ENCODE assay signal across 16 cellular contexts in genomic region chr3:66353530-66353929, GRCh38.
DNase-seq lines count a peak whose midpoint lies in the region; ATAC-seq and TF ChIP-seq lines count a peak whose summit lies in the region.
"Had no signal": no experiment of that assay in that cellular context is flagged by ENCODE, and none has a peak within 500 bp of the region (broad histone marks: within the 10 kb centered on the region; RNA-seq: fewer than 3 reads in every experiment).

No MANE protein-coding gene starts in this region.

- H3K4me2 ChIP-seq in GM23338 = no peak overlapping the region
- H3K4me2 ChIP-seq: BLaER1 treated with 17β-estradiol and CSF1 and Interleukin-3, amounts not matched to agents 10 nM and 100 nM had no signal

- H4K20me1 ChIP-seq in GM23338 (replicated peaks; ENCODE audit: insufficient read depth) = no peaks in the 10 kb centered on the region
- H4K20me1 ChIP-seq: BLaER1 treated with 17β-estradiol and CSF1 and Interleukin-3, amounts not matched to agents 10 nM and 100 nM had no signal

- H3K27ac Mint-ChIP-seq in GM23338 = 0 out of 2 replicates have a peak overlapping the region, but pooled peaks have one; percentile 50
- H3K27ac Mint-ChIP-seq: activated CD4-positive, alpha-beta T cell treated with anti-CD3 and anti-CD28 coated beads, Interleukin-2, amount 10 ng/mL, durations not matched to agents 7 days and 5 days; activated naive CD4-positive, alpha-beta T cell treated with anti-CD3 and anti-CD28 coated beads, Interleukin-2, amount 50 U/mL, for 72 hours; stimulated activated naive B cell treated with anti-CD40 and anti-IgM and Interleukin-4, amounts not matched to agents 10 μg/mL and 1 μg/mL and 100 μg/mL, for 72 hours had no signal

- no peak for TF ChIP-seq POLR2A in stomach (IDR thresholded peaks at IDR 0.05)

- no peak for DNase-seq in GM23338 (ENCODE audit: low spot score)
- DNase-seq in astrocyte of the spinal cord (ENCODE audit: low read depth, low spot score) = peak; percentile 77
- DNase-seq in left ventricle myocardium inferior = no peak
- DNase-seq in sciatic nerve (ENCODE audit: low spot score) = no peak
- no peak for DNase-seq in COLO829 (ENCODE audit: low spot score)
- DNase-seq in stomach = no peak
- no peak for DNase-seq in NCI-H82 treated with DMSO at 0.1 percent for 48 hours (lab: John Stamatoyannopoulos, UW; ENCODE audit: unreplicated experiment)
- DNase-seq: activated CD4-positive, alpha-beta T cell treated with anti-CD3 and anti-CD28 coated beads, Interleukin-2, amount 10 ng/mL, durations not matched to agents 7 days and 5 days; activated T-cell treated with anti-CD3 and anti-CD28 coated beads, Interleukin-2, amount 50 U/mL, for 1 hour; lower lobe of right lung; NCI-H1105; SHP77 treated with DMSO at 0.1 percent for 48 hours; stimulated activated naive B cell treated with anti-CD40 and anti-IgM and Interleukin-4, amounts not matched to agents 10 μg/mL and 1 μg/mL and 100 μg/mL, for 72 hours had no signal

- no peak overlapping the region for H3K4me3 Mint-ChIP-seq in GM23338
- H3K4me3 Mint-ChIP-seq: activated CD4-positive, alpha-beta T cell treated with anti-CD3 and anti-CD28 coated beads, Interleukin-2, amount 10 ng/mL, durations not matched to agents 7 days and 5 days; neural crest cell; stimulated activated naive B cell treated with anti-CD40 and anti-IgM and Interleukin-4, amounts not matched to agents 10 μg/mL and 1 μg/mL and 100 μg/mL, for 72 hours had no signal

- H3K79me2 ChIP-seq in GM23338 (replicated peaks; ENCODE audit: insufficient read depth) = no peaks in the 10 kb centered on the region

- H3K27ac ChIP-seq in GM23338 (ENCODE audit: low read depth) (no peak overlapping the region), left ventricle myocardium inferior (replicated peaks) (peak overlapping the region; percentile 21), stomach (no peak overlapping the region)
- H3K27ac ChIP-seq: BLaER1 treated with 17β-estradiol and CSF1 and Interleukin-3, amounts not matched to agents 10 nM and 100 nM; lower lobe of right lung had no signal

- peaks cover 15% of the 10 kb centered on the region for H3K4me1 ChIP-seq in GM23338 (ENCODE audit: insufficient read depth)
- H3K4me1 ChIP-seq in left ventricle myocardium inferior = peaks cover 46% of the 10 kb centered on the region
- H3K4me1 ChIP-seq in stomach = peaks cover 0 to 4% (median 0%) of the 10 kb centered on the region in 4 donors
- H3K4me1 ChIP-seq: BLaER1 treated with 17β-estradiol and CSF1 and Interleukin-3, amounts not matched to agents 10 nM and 100 nM; lower lobe of right lung had no signal

- no peaks in the 10 kb centered on the region for H3K9me3 Mint-ChIP-seq in GM23338
- H3K9me3 Mint-ChIP-seq: activated CD4-positive, alpha-beta T cell treated with anti-CD3 and anti-CD28 coated beads, Interleukin-2, amount 10 ng/mL, durations not matched to agents 7 days and 5 days; activated naive CD4-positive, alpha-beta T cell treated with anti-CD3 and anti-CD28 coated beads, Interleukin-2, amount 50 U/mL, for 72 hours; neural crest cell; stimulated activated naive B cell treated with anti-CD40 and anti-IgM and Interleukin-4, amounts not matched to agents 10 μg/mL and 1 μg/mL and 100 μg/mL, for 72 hours had no signal

- in situ Hi-C loops in astrocyte of the spinal cord (cut with HindIII; ENCODE audit: low sequenced_read_pairs) = no loop called here

- no peak overlapping the region for H2AFZ ChIP-seq in GM23338

- H3K9me3 ChIP-seq in left ventricle myocardium inferior (replicated peaks) (no peaks in the 10 kb centered on the region), stomach (no peaks in the 10 kb centered on the region)
- H3K9me3 ChIP-seq: BLaER1 treated with 17β-estradiol and CSF1 and Interleukin-3, amounts not matched to agents 10 nM and 100 nM; lower lobe of right lung had no signal

- WGBS in stomach, 5 donors = 28 to 55% (median 39%) methylated on average over 6 of the region's 6 CpGs

- H3K36me3 ChIP-seq in GM23338 (ENCODE audit: insufficient read depth) (no peaks in the 10 kb centered on the region), left ventricle myocardium inferior (no peaks in the 10 kb centered on the region), stomach (no peaks in the 10 kb centered on the region)
- H3K36me3 ChIP-seq: BLaER1 treated with 17β-estradiol and CSF1 and Interleukin-3, amounts not matched to agents 10 nM and 100 nM; lower lobe of right lung had no signal

- no peak for TF ChIP-seq EP300 in stomach (IDR thresholded peaks at IDR 0.05)

- intact Hi-C loops in left ventricle myocardium inferior (cut with micrococcal nuclease) (no loop called here), sciatic nerve (cut with DNase I) (no loop called here), stomach (cut with DNase I; ENCODE audit: low total_unique reads) (no loop called here)

- peaks cover 10% of the 10 kb centered on the region for H3K4me1 Mint-ChIP-seq in GM23338
- H3K4me1 Mint-ChIP-seq: stimulated activated naive B cell treated with anti-CD40 and anti-IgM and Interleukin-4, amounts not matched to agents 10 μg/mL and 1 μg/mL and 100 μg/mL, for 72 hours had no signal

- no peaks in the 10 kb centered on the region for H3K9me2 ChIP-seq in GM23338 (ENCODE audit: insufficient read depth)

- TF ChIP-seq CTCF in GM23338 (conservative IDR thresholded peaks at IDR 0.05; ENCODE audit: low read depth in 2 of 2) (no peak), astrocyte of the spinal cord (IDR thresholded peaks at IDR 0.05; ENCODE audit: low read depth, low read length) (no peak), left ventricle myocardium inferior (IDR thresholded peaks at IDR 0.05; ENCODE audit: borderline replicate concordance) (no peak), stomach (IDR thresholded peaks at IDR 0.05) (no peak)

- H3K27me3 Mint-ChIP-seq in GM23338 (ENCODE audit: insufficient read depth, low read depth, poor library complexity) = no peaks in the 10 kb centered on the region
- H3K27me3 Mint-ChIP-seq: activated CD4-positive, alpha-beta T cell treated with anti-CD3 and anti-CD28 coated beads, Interleukin-2, amount 10 ng/mL, durations not matched to agents 7 days and 5 days; stimulated activated naive B cell treated with anti-CD40 and anti-IgM and Interleukin-4, amounts not matched to agents 10 μg/mL and 1 μg/mL and 100 μg/mL, for 72 hours had no signal

- ATAC-seq in GM23338 = no peak
- ATAC-seq in sciatic nerve = peak; percentile 53
- ATAC-seq: activated naive CD4-positive, alpha-beta T cell treated with anti-CD3 and anti-CD28 coated beads, Interleukin-2, amount 50 U/mL, for 72 hours; lower lobe of right lung; stimulated activated naive B cell treated with anti-CD40 and anti-IgM and Interleukin-4, amounts not matched to agents 10 μg/mL and 1 μg/mL and 100 μg/mL, for 72 hours had no signal

- H3K4me3 ChIP-seq in GM23338 (no peak overlapping the region), astrocyte of the spinal cord (ENCODE audit: low read depth, low read length) (no peak overlapping the region), left ventricle myocardium inferior (no peak overlapping the region), stomach (no peak overlapping the region)
- H3K4me3 ChIP-seq: BLaER1 treated with 17β-estradiol and CSF1 and Interleukin-3, amounts not matched to agents 10 nM and 100 nM; lower lobe of right lung had no signal

- H3K27me3 ChIP-seq in GM23338 (ENCODE audit: insufficient read depth) (no peaks in the 10 kb centered on the region), left ventricle myocardium inferior (ENCODE audit: low read depth) (no peaks in the 10 kb centered on the region), stomach (no peaks in the 10 kb centered on the region)
- H3K27me3 ChIP-seq: BLaER1 treated with 17β-estradiol and CSF1 and Interleukin-3, amounts not matched to agents 10 nM and 100 nM had no signal

- H3K36me3 Mint-ChIP-seq in GM23338 (ENCODE audit: low read depth) = no peaks in the 10 kb centered on the region

- no peaks in the 10 kb centered on the region for H3F3A ChIP-seq in GM23338 (replicated peaks; ENCODE audit: low read depth)

TF ChIP-seq in GM23338, 12 proteins besides CTCF, POLR2A, EP300 and RAD21 (continues in another document):
- TF ChIP-seq ZNF331 (CRISPR knock-in tag; IDR thresholded peaks at IDR 0.05; ENCODE audit: low read depth) = no peak
- TF ChIP-seq ETS1 (IDR thresholded peaks at IDR 0.05) = no peak
- TF ChIP-seq POLR2AphosphoS5 (IDR thresholded peaks at IDR 0.05; ENCODE audit: low read depth) = no peak
- TF ChIP-seq EZH2 (IDR thresholded peaks at IDR 0.05; ENCODE audit: low read depth, unreplicated experiment) = no peak
- TF ChIP-seq ZNF114 (CRISPR knock-in tag; IDR thresholded peaks at IDR 0.05) = no peak
- no peak for TF ChIP-seq JUNB (IDR thresholded peaks at IDR 0.05; ENCODE audit: unreplicated experiment)
- TF ChIP-seq NANOG (IDR thresholded peaks at IDR 0.05; ENCODE audit: borderline replicate concordance) = no peak
